In genomic region chr1:244022301-244022700, GRCh38 we compare ENCODE assay signal across 25 cellular contexts. TPM values are rescaled to one million over a fixed set of nuclear protein-coding genes. Genes with fewer than 3 reads are reported as not detected.
A peak's percentile ranks its signal among the peaks of the same experiment; 100 is the strongest.
DNase-seq lines count a peak whose midpoint lies in the region; ATAC-seq, FAIRE-seq and TF ChIP-seq lines count a peak whose summit lies in the region.
"Had no signal": no experiment of that assay in that cellular context is flagged by ENCODE, and none has a peak within 500 bp of the region (broad histone marks: within the 10 kb centered on the region; RNA-seq: fewer than 3 reads in every experiment).

No MANE protein-coding gene starts in this region.

- CTCF ChIA-PET in MCF 10A (lab: Yijun Ruan, JAX), result interaction anchor here (0.6 kb wide), 1 partner anchor 273 kb away, joined by 5 read pairs; no protein-coding TSS in a partner anchor

- H3K36me3 Mint-ChIP-seq in MCF 10A (ENCODE audit: insufficient read depth, unreplicated experiment), result no peaks in the 10 kb centered on the region
- H3K36me3 Mint-ChIP-seq: activated naive CD4-positive, alpha-beta T cell treated with anti-CD3 and anti-CD28 coated beads, Interleukin-2, amount 10 ng/mL, durations not matched to agents 7 days and 5 days; mesothelial cell of epicardium had no signal

- no peak overlapping the region for H3K4me3 Mint-ChIP-seq in MCF 10A (ENCODE audit: unreplicated experiment)
- H3K4me3 Mint-ChIP-seq: activated naive CD4-positive, alpha-beta T cell treated with anti-CD3 and anti-CD28 coated beads, Interleukin-2, amount 10 ng/mL, durations not matched to agents 7 days and 5 days; mesothelial cell of epicardium; neural crest cell had no signal

- ATAC-seq in GM18520 (IDR thresholded peaks at IDR 0.05; ENCODE audit: unreplicated experiment), result no peak
- ATAC-seq: heart right ventricle; SK-N-SH treated with all-trans-retinoic acid at 6 μM for 48 hours; stimulated activated naive CD8-positive, alpha-beta T cell treated with anti-CD3 and anti-CD28 coated beads, Interleukin-15, Interleukin-2, amounts not matched to agents 100 U/mL and 50 U/mL, for 24 hours; upper lobe of right lung had no signal

- no peak overlapping the region for H3K27ac ChIP-seq in uterus
- H3K27ac ChIP-seq: coronary artery, heart right ventricle, upper lobe of right lung had no signal

- no peak for FAIRE-seq in RCC 7860 (lab: Jason Lieb, UNC)
- FAIRE-seq: keratinocyte had no signal

- no peak overlapping the region for H3K4me3 ChIP-seq in uterus
- H3K4me3 ChIP-seq: coronary artery, heart right ventricle, upper lobe of right lung had no signal

- peaks cover 12% of the 10 kb centered on the region for H3K4me1 Mint-ChIP-seq in MCF 10A (ENCODE audit: insufficient read depth, unreplicated experiment)
- H3K4me1 Mint-ChIP-seq: activated naive CD4-positive, alpha-beta T cell treated with anti-CD3 and anti-CD28 coated beads, Interleukin-2, amount 10 ng/mL, durations not matched to agents 7 days and 5 days; mesothelial cell of epicardium had no signal

- H3K4me1 ChIP-seq in uterus, result no peaks in the 10 kb centered on the region
- H3K4me1 ChIP-seq: heart right ventricle, upper lobe of right lung had no signal

- no peaks in the 10 kb centered on the region for H3K9me3 ChIP-seq in uterus
- H3K9me3 ChIP-seq: heart right ventricle, upper lobe of right lung had no signal

- no peak for TF ChIP-seq POLR2A in uterus (IDR thresholded peaks at IDR 0.05)

- H3K27me3 ChIP-seq in uterus, result no peaks in the 10 kb centered on the region
- H3K27me3 ChIP-seq: upper lobe of right lung had no signal

- no TSS peak for BruUV-seq in MCF 10A (replicated peaks; lab: Mats Ljungman, UMichigan)

- DNase-seq in AG08395 (ENCODE audit: low spot score), result peak; percentile 37
- DNase-seq in GOT3 (lab: John Stamatoyannopoulos, UW), result peak; percentile 66
- DNase-seq in MCF 10A (ENCODE audit: unreplicated experiment), result peak; percentile 98
- peak; percentile 49 for DNase-seq in foreskin melanocyte
- DNase-seq in kidney tubule cell (ENCODE audit: low spot score), result no peak
- no peak for DNase-seq in uterus
- DNase-seq in RCC 7860 (ENCODE audit: low spot score), result no peak
- DNase-seq: activated CD4-positive, alpha-beta T cell treated with anti-CD3 and anti-CD28 coated beads for 48 hours; activated naive CD4-positive, alpha-beta T cell treated with anti-CD3 and anti-CD28 coated beads, Interleukin-2, amount 10 ng/mL, durations not matched to agents 7 days and 5 days; COR-L47; erythroblast; GDM1; H7; heart right ventricle; KBM-7; NCI-H1105 treated with DMSO at 0.1 percent for 48 hours; NCI-H69; stimulated activated naive CD8-positive, alpha-beta T cell treated with anti-CD3 and anti-CD28 coated beads, Interleukin-15, Interleukin-2, amounts not matched to agents 100 U/mL and 50 U/mL, for 24 hours; upper lobe of right lung had no signal

- no peaks in the 10 kb centered on the region for H3K36me3 ChIP-seq in uterus
- H3K36me3 ChIP-seq: heart right ventricle, upper lobe of right lung had no signal

- intact Hi-C loops in MCF 10A (cut with micrococcal nuclease), result loop anchor here (2.0 kb wide), 1 partner anchor 250 kb away; no protein-coding TSS in a partner anchor
- intact Hi-C loops in uterus (cut with DNase I; ENCODE audit: low total_unique reads), result no loop called here

- H3K9me3 Mint-ChIP-seq in MCF 10A (ENCODE audit: unreplicated experiment), result no peaks in the 10 kb centered on the region
- H3K9me3 Mint-ChIP-seq: activated naive CD4-positive, alpha-beta T cell treated with anti-CD3 and anti-CD28 coated beads, Interleukin-2, amount 10 ng/mL, durations not matched to agents 7 days and 5 days had no signal

- POLR2A ChIA-PET in MCF 10A (lab: Yijun Ruan, JAX), result interaction anchor here (0.6 to 3.2 kb wide), 5 partner anchors 9 to 31 kb away, joined by 3 to 18 read pairs (median 4); partner anchors contain the start of gene ZBTB18

- TF ChIP-seq CTCF in MCF 10A (IDR thresholded peaks at IDR 0.05; ENCODE audit: unreplicated experiment), result no peak
- TF ChIP-seq CTCF in uterus (IDR thresholded peaks at IDR 0.05), result no peak

- peaks cover 7% of the 10 kb centered on the region for H3K27me3 Mint-ChIP-seq in MCF 10A (ENCODE audit: insufficient read depth, unreplicated experiment)

- peak overlapping the region; percentile 73 for H3K27ac Mint-ChIP-seq in MCF 10A (ENCODE audit: low read depth, unreplicated experiment)
- H3K27ac Mint-ChIP-seq: activated naive CD4-positive, alpha-beta T cell treated with anti-CD3 and anti-CD28 coated beads, Interleukin-2, amount 10 ng/mL, durations not matched to agents 7 days and 5 days; mesothelial cell of epicardium had no signal

RNA-seq across cellular contexts. Expression of gene ZBTB18, which starts 28.8 kb away (rescaled TPM):
- total RNA-seq in MCF 10A (2022), result 16.5 and 18.8 TPM in 2 replicates
- total RNA-seq in uterus, result 10 to 100 TPM in 3 of 4 donors, 1 to 10 TPM in 1; 5.3 to 16.7 (median 12.4) TPM

Comparison
In these comparisons a context has a peak if more than half of its experiments do, and no peak if none do; other contexts are left out.
1. DNase-seq: peak in AG08395 (single experiment), GOT3 (single experiment), MCF 10A (single experiment) and foreskin melanocyte (single experiment); none in kidney tubule cell (single experiment), uterus (0 of 2) and RCC 7860 (single experiment).